ENCODE assay signal across 9 cellular contexts in the genomic region with DNA sequence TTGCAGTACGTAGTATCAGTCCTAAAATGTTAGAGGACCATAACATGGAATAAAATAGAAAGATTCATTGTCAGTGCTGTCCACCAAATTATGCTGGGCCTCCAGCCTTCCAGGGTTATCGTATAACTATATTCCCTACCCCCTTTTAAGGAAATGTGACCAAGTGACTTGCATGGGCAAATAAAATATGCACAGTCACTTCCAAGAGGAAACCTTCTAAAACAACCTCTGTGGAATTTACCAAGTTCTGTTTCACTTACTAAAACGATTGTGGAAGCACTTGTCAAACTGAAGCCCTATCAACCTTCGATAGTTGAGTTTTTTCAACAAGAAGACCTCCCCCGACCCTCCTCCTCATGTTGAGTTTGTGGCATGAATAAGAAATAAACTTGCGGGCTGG.
"Had no signal": no experiment of that assay in that cellular context is flagged by ENCODE, and none has a peak within 500 bp of the region (broad histone marks: within the 10 kb centered on the region; RNA-seq: fewer than 3 reads in every experiment).

No MANE protein-coding gene starts in this region.

- DNase-seq: GM23248, GOT3, H7, HFFc6, IMR-90 had no signal

- H3K27ac ChIP-seq: GM23248, HL-60 had no signal

- FAIRE-seq: K562 had no signal

- H3K36me3 ChIP-seq: HAP-1 had no signal

- H3K4me3 ChIP-seq: GM23248, HAP-1, K562 had no signal

- H3K4me1 ChIP-seq: HAP-1 had no signal

- H3K9me3 ChIP-seq: HAP-1 had no signal

- ATAC-seq: HCT116, K562 had no signal
